Comparison of ENCODE assay signal across 24 cellular contexts in the genomic region with DNA sequence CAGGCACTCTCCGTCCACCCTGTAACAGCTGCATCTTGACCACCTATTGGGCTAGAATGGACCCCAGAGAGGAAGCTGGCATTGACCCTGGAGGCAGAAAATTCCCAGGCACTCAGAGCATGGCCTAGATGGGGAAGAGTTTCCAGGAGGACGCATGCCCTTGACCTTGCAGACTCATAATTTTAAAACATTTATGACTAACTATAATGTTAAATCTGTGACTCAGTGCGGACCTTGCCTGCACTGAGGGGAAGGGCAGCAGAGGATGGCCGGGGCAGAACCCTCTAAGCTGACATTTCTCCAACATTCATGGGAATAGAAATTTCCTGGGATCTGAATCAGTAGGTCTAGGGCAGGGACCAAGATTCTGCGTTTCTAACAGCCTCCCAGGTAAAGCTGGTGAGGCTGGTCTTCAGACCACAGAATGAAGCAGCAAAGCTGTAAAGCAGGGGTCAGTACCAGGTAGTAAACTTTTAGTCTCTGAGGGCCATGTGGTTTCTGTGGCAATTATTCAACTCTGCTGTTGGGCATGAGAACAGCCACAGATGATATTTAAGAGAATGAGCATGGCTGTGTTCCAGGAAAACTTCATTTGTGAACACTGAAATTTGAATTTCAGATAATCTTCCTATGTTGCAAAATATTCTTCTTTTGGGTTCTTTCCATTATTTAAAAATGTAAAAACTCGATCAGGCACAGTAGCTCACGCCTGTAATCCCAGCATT.
A peak's percentile ranks its signal among the peaks of the same experiment; 100 is the strongest.
DNase-seq lines count a peak whose midpoint lies in the region; ATAC-seq and TF ChIP-seq lines count a peak whose summit lies in the region.
"Had no signal": no experiment of that assay in that cellular context is flagged by ENCODE, and none has a peak within 500 bp of the region (broad histone marks: within the 10 kb centered on the region; RNA-seq: fewer than 3 reads in every experiment).

No MANE protein-coding gene starts in this region.

- no peaks in the 10 kb centered on the region for H3K36me3 Mint-ChIP-seq in MCF 10A (ENCODE audit: insufficient read depth, unreplicated experiment)
- no peaks in the 10 kb centered on the region for H3K36me3 Mint-ChIP-seq in T-helper 17 cell (ENCODE audit: low read depth)
- no peaks in the 10 kb centered on the region for H3K36me3 Mint-ChIP-seq in effector memory CD8-positive, alpha-beta T cell (ENCODE audit: insufficient read depth)
- H3K36me3 Mint-ChIP-seq: IgD-negative memory B cell, type B pancreatic cell had no signal

- H3K27ac ChIP-seq in breast epithelium = no peak overlapping the region
- H3K27ac ChIP-seq: BLaER1, SJSA1 had no signal

- intact Hi-C loops in MCF 10A (cut with micrococcal nuclease) = no loop called here
- intact Hi-C loops in breast epithelium (cut with DNase I; ENCODE audit: low total_unique reads) = no loop called here

- peaks cover 33% of the 10 kb centered on the region for H3K4me1 Mint-ChIP-seq in MCF 10A (ENCODE audit: insufficient read depth, unreplicated experiment)
- H3K4me1 Mint-ChIP-seq in T-helper 17 cell = peaks cover 5% of the 10 kb centered on the region
- peaks cover 0 to 8% of the 10 kb centered on the region in 2 donors for H3K4me1 Mint-ChIP-seq in effector memory CD8-positive, alpha-beta T cell (ENCODE audit: low read depth in 2 of 2)

- TF ChIP-seq CTCF in MCF 10A (IDR thresholded peaks at IDR 0.05; ENCODE audit: unreplicated experiment) = no peak
- TF ChIP-seq CTCF in breast epithelium (IDR thresholded peaks at IDR 0.05) = no peak

- H3K4me3 Mint-ChIP-seq in MCF 10A (ENCODE audit: unreplicated experiment) (no peak overlapping the region), T-helper 17 cell (no peak overlapping the region)
- no peak overlapping the region for H3K4me3 Mint-ChIP-seq in effector memory CD8-positive, alpha-beta T cell
- H3K4me3 Mint-ChIP-seq: activated CD4-positive, alpha-beta memory T cell treated with anti-CD3 and anti-CD28 coated beads, Interleukin-2, amount 10 ng/mL, durations not matched to agents 7 days and 5 days; neural crest cell; stimulated activated naive CD8-positive, alpha-beta T cell treated with anti-CD3 and anti-CD28 coated beads, Interleukin-15, amount 100 ng/mL, for 72 hours; type B pancreatic cell had no signal

- H3K4me3 ChIP-seq in breast epithelium = no peak overlapping the region
- H3K4me3 ChIP-seq: BLaER1, SJSA1, smooth muscle cell had no signal

- H3K36me3 ChIP-seq in breast epithelium = no peaks in the 10 kb centered on the region
- H3K36me3 ChIP-seq: BLaER1, SJSA1 had no signal

- no peaks in the 10 kb centered on the region for H3K9me3 ChIP-seq in breast epithelium
- H3K9me3 ChIP-seq in T-helper 17 cell (ENCODE audit: control insufficient read depth, low read length, poor library complexity, severe bottlenecking) = no peaks in the 10 kb centered on the region
- H3K9me3 ChIP-seq: BLaER1, SJSA1 had no signal

- no peaks in the 10 kb centered on the region for H3K9me3 Mint-ChIP-seq in MCF 10A (ENCODE audit: unreplicated experiment)
- no peaks in the 10 kb centered on the region for H3K9me3 Mint-ChIP-seq in effector memory CD8-positive, alpha-beta T cell
- H3K9me3 Mint-ChIP-seq: activated CD4-positive, alpha-beta memory T cell treated with anti-CD3 and anti-CD28 coated beads, Interleukin-2, amount 10 ng/mL, durations not matched to agents 7 days and 5 days; stimulated activated naive CD8-positive, alpha-beta T cell treated with anti-CD3 and anti-CD28 coated beads, Interleukin-15, amount 100 ng/mL, for 72 hours; type B pancreatic cell had no signal

- TF ChIP-seq POLR2A in breast epithelium (IDR thresholded peaks at IDR 0.05) = no peak

- no peak for ATAC-seq in T-helper 17 cell
- ATAC-seq in GM19324 (IDR thresholded peaks at IDR 0.05; ENCODE audit: low FRiP score, unreplicated experiment) = no peak
- no peak for ATAC-seq in effector memory CD8-positive, alpha-beta T cell (replicated peaks)
- no peak for ATAC-seq in GM18867 (IDR thresholded peaks at IDR 0.05; ENCODE audit: unreplicated experiment)
- ATAC-seq: esophagus mucosa; stimulated activated naive CD8-positive, alpha-beta T cell treated with anti-CD3 and anti-CD28 coated beads, Interleukin-15, amount 100 ng/mL, for 72 hours had no signal

- peaks cover 0 to 3% of the 10 kb centered on the region in 2 donors for H3K27me3 ChIP-seq in breast epithelium
- H3K27me3 ChIP-seq: BLaER1, SJSA1 had no signal

- BruUV-seq in MCF 10A (replicated peaks; lab: Mats Ljungman, UMichigan) = no TSS peak

- DNase-seq in MCF 10A (ENCODE audit: unreplicated experiment) (peak; percentile 58), breast epithelium (ENCODE audit: low spot score in 2 of 2) (no peak), T-helper 17 cell (no peak), glomerular visceral epithelial cell (ENCODE audit: extremely low spot score) (peak; percentile 30)
- no peak for DNase-seq in stimulated activated naive CD4-positive, alpha-beta T cell (lab: John Stamatoyannopoulos, UW)
- no peak for DNase-seq in effector memory CD8-positive, alpha-beta T cell
- DNase-seq: activated CD4-positive, alpha-beta memory T cell treated with anti-CD3 and anti-CD28 coated beads, Interleukin-2, amount 10 ng/mL, durations not matched to agents 7 days and 5 days; activated CD4-positive, CD25-positive, alpha-beta regulatory T cell; central memory CD4-positive, alpha-beta T cell; midbrain; NCI-H187; NCI-H226; NCI-H82; stimulated activated CD4-positive, alpha-beta T cell treated with anti-CD3 and anti-CD28 coated beads, Interleukin-2, amount 100 ng/mL, for 48 hours; stimulated activated naive CD8-positive, alpha-beta T cell treated with anti-CD3 and anti-CD28 coated beads, Interleukin-15, amount 100 ng/mL, for 72 hours had no signal

- CTCF ChIA-PET in MCF 10A (lab: Yijun Ruan, JAX) = interaction anchor here (0.6 to 2.2 kb wide), 11 partner anchors 8 to 353 kb away, joined by 3 to 10 read pairs (median 3); no protein-coding TSS in a partner anchor

- POLR2A ChIA-PET in MCF 10A (lab: Yijun Ruan, JAX) = interaction anchor here (0.7 kb wide), 1 partner anchor 340 kb away, joined by 3 read pairs; no protein-coding TSS in a partner anchor

- H3K27me3 Mint-ChIP-seq in MCF 10A (ENCODE audit: insufficient read depth, unreplicated experiment) (no peaks in the 10 kb centered on the region), T-helper 17 cell (peaks cover 15% of the 10 kb centered on the region)
- peaks cover 0 to 5% of the 10 kb centered on the region in 2 donors for H3K27me3 Mint-ChIP-seq in effector memory CD8-positive, alpha-beta T cell
- H3K27me3 Mint-ChIP-seq: IgD-negative memory B cell had no signal

- H3K4me1 ChIP-seq in breast epithelium = no peaks in the 10 kb centered on the region
- H3K4me1 ChIP-seq: SJSA1 had no signal

- H3K27ac Mint-ChIP-seq in MCF 10A (ENCODE audit: low read depth, unreplicated experiment) (peak overlapping the region; percentile 36), T-helper 17 cell (peak overlapping the region; percentile 21)
- H3K27ac Mint-ChIP-seq in effector memory CD8-positive, alpha-beta T cell = no peak overlapping the region
- H3K27ac Mint-ChIP-seq: activated CD4-positive, alpha-beta memory T cell treated with anti-CD3 and anti-CD28 coated beads, Interleukin-2, amount 10 ng/mL, durations not matched to agents 7 days and 5 days; IgD-negative memory B cell; stimulated activated naive CD8-positive, alpha-beta T cell treated with anti-CD3 and anti-CD28 coated beads, Interleukin-15, amount 100 ng/mL, for 72 hours; type B pancreatic cell had no signal

Comparison
In these comparisons a context has a peak if more than half of its experiments do, and no peak if none do; other contexts are left out.
1. DNase-seq: peak in MCF 10A (single experiment) and glomerular visceral epithelial cell (single experiment); none in breast epithelium (0 of 2), T-helper 17 cell (0 of 3), stimulated activated naive CD4-positive, alpha-beta T cell (0 of 6) and effector memory CD8-positive, alpha-beta T cell (0 of 3).
2. H3K27ac Mint-ChIP-seq: peak in MCF 10A (single experiment) and T-helper 17 cell (single experiment); none in effector memory CD8-positive, alpha-beta T cell (0 of 2).